Comparison of ENCODE assay signal across 8 cellular contexts in genomic region chr15:44710236-44711088, GRCh38. TPM values are rescaled to one million over a fixed set of nuclear protein-coding genes. Genes with fewer than 3 reads are reported as not detected.
A peak's percentile ranks its signal among the peaks of the same experiment; 100 is the strongest.
DNase-seq lines count a peak whose midpoint lies in the region; ATAC-seq and TF ChIP-seq lines count a peak whose summit lies in the region.

No MANE protein-coding gene starts in this region.

- H3K4me3 ChIP-seq in left ventricle myocardium inferior (peak overlapping the region; percentile 92), skeletal muscle satellite cell (ENCODE audit: low read length) (peak overlapping the region; percentile 92)

- DNase-seq in activated gamma-delta T cell treated with Interleukin-2 at 50 U/mL for 16 hours (peak; percentile 49), activated gamma-delta T cell (lab: John Stamatoyannopoulos, UW) (no peak), MV-4-11 (lab: John Stamatoyannopoulos, UW) (peak; percentile 90), left ventricle myocardium inferior (peak; percentile 25), cortex of kidney (lab: John Stamatoyannopoulos, UW) (no peak)
- peak in 1 of 2 donors; percentile 48 for DNase-seq in activated naive CD4-positive, alpha-beta T cell treated with anti-CD3 and anti-CD28 coated beads, Interleukin-2, amount 50 U/mL, for 72 hours (ENCODE audit: low spot score in 2 of 2)

- peak overlapping the region; percentile 100 for H3K27ac Mint-ChIP-seq in activated naive CD4-positive, alpha-beta T cell treated with anti-CD3 and anti-CD28 coated beads, Interleukin-2, amount 50 U/mL, for 72 hours

- intact Hi-C loops in left ventricle myocardium inferior (cut with micrococcal nuclease), result no loop called here

- H3K4me1 ChIP-seq in left ventricle myocardium inferior (peaks cover 58% of the 10 kb centered on the region), skeletal muscle satellite cell (ENCODE audit: control insufficient read depth, insufficient read depth, low read length) (peaks cover 6% of the 10 kb centered on the region)

- peak overlapping the region; percentile 97 for H3K9ac ChIP-seq in skeletal muscle satellite cell (ENCODE audit: low read depth, low read length)

- peak overlapping the region; percentile 99 for H3K27ac ChIP-seq in left ventricle myocardium inferior (replicated peaks)

- peak overlapping the region; percentile 79 for H3K4me2 ChIP-seq in skeletal muscle satellite cell (ENCODE audit: low read length)

- peaks cover 3% of the 10 kb centered on the region for H3K36me3 ChIP-seq in left ventricle myocardium inferior
- H3K36me3 ChIP-seq in skeletal muscle satellite cell (ENCODE audit: insufficient read depth, low read length), result peaks cover 5% of the 10 kb centered on the region

- ATAC-seq in activated naive CD4-positive, alpha-beta T cell treated with anti-CD3 and anti-CD28 coated beads, Interleukin-2, amount 50 U/mL, for 72 hours, result peak in 1 of 2 donors; percentile 16
- no peak for ATAC-seq in GM18868 (IDR thresholded peaks at IDR 0.05; ENCODE audit: unreplicated experiment)

- H3K9me3 Mint-ChIP-seq in activated naive CD4-positive, alpha-beta T cell treated with anti-CD3 and anti-CD28 coated beads, Interleukin-2, amount 50 U/mL, for 72 hours, result no peaks in the 10 kb centered on the region

- H3K36me3 Mint-ChIP-seq in activated naive CD4-positive, alpha-beta T cell treated with anti-CD3 and anti-CD28 coated beads, Interleukin-2, amount 50 U/mL, for 72 hours, result peaks cover 58 to 71% of the 10 kb centered on the region in 2 donors

- no peak for TF ChIP-seq CTCF in left ventricle myocardium inferior (IDR thresholded peaks at IDR 0.05; ENCODE audit: borderline replicate concordance)

- no peaks in the 10 kb centered on the region for H3K9me3 ChIP-seq in left ventricle myocardium inferior (replicated peaks)
- no peaks in the 10 kb centered on the region for H3K9me3 ChIP-seq in skeletal muscle satellite cell (replicated peaks; ENCODE audit: low read length)

- H3K27me3 ChIP-seq in left ventricle myocardium inferior (ENCODE audit: low read depth), result no peaks in the 10 kb centered on the region
- no peaks in the 10 kb centered on the region for H3K27me3 ChIP-seq in skeletal muscle satellite cell (ENCODE audit: control insufficient read depth, insufficient read depth, low read length)

RNA-seq across cellular contexts. Expression of gene PATL2, which starts 0.7 kb away (rescaled TPM):
- total RNA-seq in activated naive CD4-positive, alpha-beta T cell treated with anti-CD3 and anti-CD28 coated beads, Interleukin-2, amount 50 U/mL, for 72 hours, result 10 to 100 TPM; 12.4 to 30.7 TPM
- 3.7 TPM for total RNA-seq in left ventricle myocardium inferior
- total RNA-seq in skeletal muscle satellite cell (2012; rRNA removed), result 0.22 and 1.3 TPM in 2 replicates

RNA-seq across cellular contexts. Expression of gene B2M, which starts 0.9 kb away (rescaled TPM):
- total RNA-seq in activated naive CD4-positive, alpha-beta T cell treated with anti-CD3 and anti-CD28 coated beads, Interleukin-2, amount 50 U/mL, for 72 hours, result 1,000 to 10,000 TPM; 4,139 to 6,333 TPM
- 1,128 TPM for total RNA-seq in left ventricle myocardium inferior
- 1,199 and 2,179 TPM in 2 replicates for total RNA-seq in skeletal muscle satellite cell (2012; rRNA removed)

RNA-seq across cellular contexts. Expression of gene TRIM69, which starts 25.9 kb away (rescaled TPM):
- total RNA-seq in activated naive CD4-positive, alpha-beta T cell treated with anti-CD3 and anti-CD28 coated beads, Interleukin-2, amount 50 U/mL, for 72 hours, result 10 to 100 TPM; 60.8 to 68.8 TPM
- total RNA-seq in left ventricle myocardium inferior, result 57.6 TPM
- 7.6 and 8.6 TPM in 2 replicates for total RNA-seq in skeletal muscle satellite cell (2012; rRNA removed)

RNA-seq across cellular contexts. Expression of gene SPG11, which starts 47.0 kb away (rescaled TPM):
- total RNA-seq in activated naive CD4-positive, alpha-beta T cell treated with anti-CD3 and anti-CD28 coated beads, Interleukin-2, amount 50 U/mL, for 72 hours, result 10 to 100 TPM; 90.9 to 99.3 TPM
- total RNA-seq in left ventricle myocardium inferior, result 49.6 TPM
- total RNA-seq in skeletal muscle satellite cell (2012; rRNA removed), result 39.8 and 40.2 TPM in 2 replicates

Comparison
In these comparisons a context has a peak if more than half of its experiments do, and no peak if none do; other contexts are left out.
1. DNase-seq: peak in activated gamma-delta T cell treated with Interleukin-2 at 50 U/mL for 16 hours (single experiment), MV-4-11 (single experiment) and left ventricle myocardium inferior (single experiment); none in activated gamma-delta T cell (single experiment) and cortex of kidney (single experiment).